15 cellular contexts compared by ENCODE assay signal in genomic region chr18:3493501-3494244, GRCh38. TPM values are rescaled to one million over a fixed set of nuclear protein-coding genes. Genes with fewer than 3 reads are reported as not detected.
DNase-seq lines count a peak whose midpoint lies in the region; ATAC-seq and TF ChIP-seq lines count a peak whose summit lies in the region.
"Had no signal": no experiment of that assay in that cellular context is flagged by ENCODE, and none has a peak within 500 bp of the region (broad histone marks: within the 10 kb centered on the region; RNA-seq: fewer than 3 reads in every experiment).

No MANE protein-coding gene starts in this region.

- H3K4me2 ChIP-seq in OCI-LY3 (ENCODE audit: low read length) = peak overlapping the region; percentile 92

- H2AFZ ChIP-seq in OCI-LY3 (ENCODE audit: low read depth, low read length) = no peak overlapping the region

- ATAC-seq in activated naive CD8-positive, alpha-beta T cell treated with anti-CD3 and anti-CD28 coated beads, Interleukin-2, amount 10 ng/mL, durations not matched to agents 7 days and 5 days (ENCODE audit: low read depth) = no peak
- no peak for ATAC-seq in GM19397 (IDR thresholded peaks at IDR 0.05; ENCODE audit: unreplicated experiment)
- ATAC-seq: HCT116 had no signal

- peaks cover 4% of the 10 kb centered on the region for H3K4me1 Mint-ChIP-seq in activated naive CD8-positive, alpha-beta T cell treated with anti-CD3 and anti-CD28 coated beads, Interleukin-2, amount 10 ng/mL, durations not matched to agents 7 days and 5 days
- H3K4me1 Mint-ChIP-seq in activated naive CD8-positive, alpha-beta T cell treated with anti-CD3 and anti-CD28 coated beads for 36 hours = peaks cover 5% of the 10 kb centered on the region
- H3K4me1 Mint-ChIP-seq in dendritic cell treated with granulocyte-macrophage colony-stimulating factor and Interleukin-4, amounts not matched to agents 40 ng/mL and 50 ng/mL, for 4 days (ENCODE audit: low read depth) = peaks cover 22% of the 10 kb centered on the region

- H3K4me3 Mint-ChIP-seq in activated naive CD8-positive, alpha-beta T cell treated with anti-CD3 and anti-CD28 coated beads, Interleukin-2, amount 10 ng/mL, durations not matched to agents 7 days and 5 days = peak overlapping the region; percentile 55
- no peak overlapping the region for H3K4me3 Mint-ChIP-seq in activated naive CD8-positive, alpha-beta T cell treated with anti-CD3 and anti-CD28 coated beads for 36 hours
- peak overlapping the region; percentile 44 for H3K4me3 Mint-ChIP-seq in dendritic cell treated with granulocyte-macrophage colony-stimulating factor and Interleukin-4, amounts not matched to agents 40 ng/mL and 50 ng/mL, for 4 days
- H3K4me3 Mint-ChIP-seq: activated T-helper 1 cell treated with anti-CD3 and anti-CD28 coated beads, Interleukin-12 subunit alpha, Interleukin-12 subunit beta, Interleukin-2, Interleukin-4 antibody, amounts not matched to agents 30 ng/mL and 10 ng/mL and 1 ng/mL, durations not matched to agents 14 hours and 24 hours and 36 hours had no signal

- TF ChIP-seq CTCF in OCI-LY3 (IDR thresholded peaks at IDR 0.05; ENCODE audit: low read depth, low read length) (no peak), thyroid gland (IDR thresholded peaks at IDR 0.05) (no peak), GM13977 (IDR thresholded peaks at IDR 0.05; ENCODE audit: extremely low read depth, insufficient read depth, missing control alignments) (no peak)

- H4K20me1 ChIP-seq in OCI-LY3 (ENCODE audit: insufficient read depth, low read length) = no peaks in the 10 kb centered on the region

- intact Hi-C loops in dendritic cell treated with granulocyte-macrophage colony-stimulating factor and Interleukin-4, amounts not matched to agents 40 ng/mL and 50 ng/mL, for 4 days (cut with micrococcal nuclease) = no loop called here
- intact Hi-C loops in thyroid gland (cut with DNase I) = no loop called here

- H3K9me3 Mint-ChIP-seq in activated naive CD8-positive, alpha-beta T cell treated with anti-CD3 and anti-CD28 coated beads, Interleukin-2, amount 10 ng/mL, durations not matched to agents 7 days and 5 days = no peaks in the 10 kb centered on the region
- H3K9me3 Mint-ChIP-seq in activated naive CD8-positive, alpha-beta T cell treated with anti-CD3 and anti-CD28 coated beads for 36 hours = no peaks in the 10 kb centered on the region
- H3K9me3 Mint-ChIP-seq in dendritic cell treated with granulocyte-macrophage colony-stimulating factor and Interleukin-4, amounts not matched to agents 40 ng/mL and 50 ng/mL, for 4 days = no peaks in the 10 kb centered on the region
- H3K9me3 Mint-ChIP-seq: activated T-helper 1 cell treated with anti-CD3 and anti-CD28 coated beads, Interleukin-12 subunit alpha, Interleukin-12 subunit beta, Interleukin-2, Interleukin-4 antibody, amounts not matched to agents 30 ng/mL and 10 ng/mL and 1 ng/mL, durations not matched to agents 14 hours and 24 hours and 36 hours had no signal

- H3K4me1 ChIP-seq in OCI-LY3 (ENCODE audit: low read length) = peaks cover 76% of the 10 kb centered on the region
- H3K4me1 ChIP-seq in thyroid gland = peaks cover 9 to 32% of the 10 kb centered on the region in 2 donors
- H3K4me1 ChIP-seq: prostate gland had no signal

- H3K4me3 ChIP-seq in OCI-LY3 (ENCODE audit: low read length) (peak overlapping the region; percentile 72), thyroid gland (replicated peaks in 1 of 3) (no peak overlapping the region)
- H3K4me3 ChIP-seq: prostate gland had no signal

- TF ChIP-seq POLR2A in thyroid gland (IDR thresholded peaks at IDR 0.05) = no peak

- peaks cover 27% of the 10 kb centered on the region for H3K79me2 ChIP-seq in OCI-LY3 (ENCODE audit: low read length)

- DNase-seq in activated naive CD8-positive, alpha-beta T cell treated with anti-CD3 and anti-CD28 coated beads, Interleukin-2, amount 10 ng/mL, durations not matched to agents 7 days and 5 days = no peak
- no peak for DNase-seq in activated naive CD8-positive, alpha-beta T cell treated with anti-CD3 and anti-CD28 coated beads for 36 hours
- DNase-seq in thyroid gland (no peak), GM13977 (ENCODE audit: low spot score) (no peak)
- no peak for DNase-seq in activated CD8-positive, alpha-beta memory T cell treated with anti-CD3 and anti-CD28 coated beads, Interleukin-2, amount 50 U/mL, for 4 hours
- DNase-seq: EL, foreskin fibroblast, NCI-H1436 treated with DMSO at 0.1 percent for 48 hours, T-helper 1 cell had no signal

- H3K27ac ChIP-seq in OCI-LY3 (ENCODE audit: low read length) (peak overlapping the region; percentile 95), thyroid gland (peak overlapping the region in 2 of 3 donors; percentile 17 to 46)
- H3K27ac ChIP-seq: prostate gland had no signal

- H3K36me3 ChIP-seq in OCI-LY3 (replicated peaks; ENCODE audit: low read depth, low read length) (no peaks in the 10 kb centered on the region), thyroid gland (no peaks in the 10 kb centered on the region)
- H3K36me3 ChIP-seq: prostate gland had no signal

- peak overlapping the region; percentile 90 for H3K9ac ChIP-seq in OCI-LY3 (ENCODE audit: low read length)

- peaks cover 36% of the 10 kb centered on the region for H3K27me3 Mint-ChIP-seq in activated naive CD8-positive, alpha-beta T cell treated with anti-CD3 and anti-CD28 coated beads, Interleukin-2, amount 10 ng/mL, durations not matched to agents 7 days and 5 days
- H3K27me3 Mint-ChIP-seq in activated naive CD8-positive, alpha-beta T cell treated with anti-CD3 and anti-CD28 coated beads for 36 hours = peaks cover 46% of the 10 kb centered on the region
- H3K27me3 Mint-ChIP-seq in dendritic cell treated with granulocyte-macrophage colony-stimulating factor and Interleukin-4, amounts not matched to agents 40 ng/mL and 50 ng/mL, for 4 days = peaks cover 12% of the 10 kb centered on the region

- no peaks in the 10 kb centered on the region for H3K36me3 Mint-ChIP-seq in activated naive CD8-positive, alpha-beta T cell treated with anti-CD3 and anti-CD28 coated beads, Interleukin-2, amount 10 ng/mL, durations not matched to agents 7 days and 5 days
- H3K36me3 Mint-ChIP-seq in activated naive CD8-positive, alpha-beta T cell treated with anti-CD3 and anti-CD28 coated beads for 36 hours = no peaks in the 10 kb centered on the region
- no peaks in the 10 kb centered on the region for H3K36me3 Mint-ChIP-seq in dendritic cell treated with granulocyte-macrophage colony-stimulating factor and Interleukin-4, amounts not matched to agents 40 ng/mL and 50 ng/mL, for 4 days (ENCODE audit: low read depth)

- WGBS in thyroid gland, 2 donors = 89 to 91% methylated on average over 9 of the region's 9 CpGs

- POLR2A ChIA-PET in activated naive CD8-positive, alpha-beta T cell treated with anti-CD3 and anti-CD28 coated beads, Interleukin-2, amount 10 ng/mL, durations not matched to agents 7 days and 5 days (lab: Charles Lee) = no interaction called here

- H3K27me3 ChIP-seq in OCI-LY3 (ENCODE audit: low read depth, low read length) (no peaks in the 10 kb centered on the region), thyroid gland (no peaks in the 10 kb centered on the region)

- no peaks in the 10 kb centered on the region for H3K9me3 ChIP-seq in OCI-LY3 (ENCODE audit: insufficient read depth, low read length)
- no peaks in the 10 kb centered on the region for H3K9me3 ChIP-seq in thyroid gland
- H3K9me3 ChIP-seq: prostate gland had no signal

- in situ Hi-C loops in GM13977 (cut with MboI; ENCODE audit: low pct_unique_long_range_greater_than_20kb, low sequenced_read_pairs, unreplicated experiment) = no loop called here

- H3K27ac Mint-ChIP-seq in activated naive CD8-positive, alpha-beta T cell treated with anti-CD3 and anti-CD28 coated beads, Interleukin-2, amount 10 ng/mL, durations not matched to agents 7 days and 5 days = no peak overlapping the region
- no peak overlapping the region for H3K27ac Mint-ChIP-seq in activated naive CD8-positive, alpha-beta T cell treated with anti-CD3 and anti-CD28 coated beads for 36 hours
- peak overlapping the region; percentile 71 for H3K27ac Mint-ChIP-seq in dendritic cell treated with granulocyte-macrophage colony-stimulating factor and Interleukin-4, amounts not matched to agents 40 ng/mL and 50 ng/mL, for 4 days
- H3K27ac Mint-ChIP-seq: activated T-helper 1 cell treated with anti-CD3 and anti-CD28 coated beads, Interleukin-12 subunit alpha, Interleukin-12 subunit beta, Interleukin-2, Interleukin-4 antibody, amounts not matched to agents 30 ng/mL and 10 ng/mL and 1 ng/mL, durations not matched to agents 14 hours and 24 hours and 36 hours had no signal

RNA-seq across cellular contexts. Expression of gene TGIF1, which starts 43.7 kb away (rescaled TPM):
- total RNA-seq in activated naive CD8-positive, alpha-beta T cell treated with anti-CD3 and anti-CD28 coated beads, Interleukin-2, amount 10 ng/mL, durations not matched to agents 7 days and 5 days = 10 to 100 TPM; 35.6 to 39.5 TPM
- total RNA-seq in activated naive CD8-positive, alpha-beta T cell treated with anti-CD3 and anti-CD28 coated beads for 36 hours = 10 to 100 TPM; 18.8 to 21.2 TPM
- total RNA-seq in thyroid gland = 10 to 100 TPM; 46.4 to 62.3 (median 52.3) TPM
